Comparison of ENCODE assay signal across 16 cellular contexts in genomic region chr1:182281541-182281940, GRCh38.
DNase-seq lines count a peak whose midpoint lies in the region; ATAC-seq, FAIRE-seq and TF ChIP-seq lines count a peak whose summit lies in the region.
"Had no signal": no experiment of that assay in that cellular context is flagged by ENCODE, and none has a peak within 500 bp of the region (broad histone marks: within the 10 kb centered on the region; RNA-seq: fewer than 3 reads in every experiment).

No MANE protein-coding gene starts in this region.

- no peak overlapping the region for H2BK120ac ChIP-seq in H1 (replicated peaks; ENCODE audit: low read depth, low read length)

- no peak for TF ChIP-seq EP300 in H1 (IDR thresholded peaks at IDR 0.05; ENCODE audit: borderline replicate concordance in 1 of 2, low read depth in 2 of 2, low read length in 2 of 2)

- no peaks in the 10 kb centered on the region for H4K20me1 ChIP-seq in H1 (replicated peaks in 1 of 2; ENCODE audit: control insufficient read depth in 1 of 2, insufficient read depth in 2 of 2, low read length in 2 of 2)

- H2BK12ac ChIP-seq in H1 (ENCODE audit: low read depth, low read length), result no peak overlapping the region

- WGBS in H1 (ENCODE audit: extremely low coverage in 1 of 2, insufficient coverage in 1 of 2, insufficient read length in 1 of 2, insufficient replicate concordance in 2 of 2, low coverage in 1 of 2, low lambda C conversion rate in 2 of 2, missing lambda C conversion rate in 1 of 2), 2 experiments, result 81% methylated on average over 6 of the region's 6 CpGs; no CpG with 5 or more reads in 1 of the 2 experiments

- ATAC-seq in GM18502 (IDR thresholded peaks at IDR 0.05; ENCODE audit: poor library complexity, unreplicated experiment), result no peak
- ATAC-seq: activated CD8-positive, alpha-beta memory T cell treated with anti-CD3 and anti-CD28 coated beads, Interleukin-2, amount 10 ng/mL, durations not matched to agents 7 days and 5 days; right lobe of liver had no signal

- no peak overlapping the region for H3K56ac ChIP-seq in H1 (replicated peaks; ENCODE audit: insufficient read length, low read depth, low read length)

- no peak overlapping the region for H3K4ac ChIP-seq in H1 (replicated peaks; ENCODE audit: insufficient read length, low read depth, low read length)

- peak in 1 of 3 experiments; percentile 6; a peak in 1 of 4 replicates for TF ChIP-seq CTCF in H1 (IDR thresholded peaks at IDR 0.05; ENCODE audit: control extremely low read depth in 1 of 3, insufficient read depth in 1 of 3, low read depth in 1 of 3, low read length in 3 of 3)
- no peak for TF ChIP-seq CTCF in D721Med (IDR thresholded peaks at IDR 0.05; ENCODE audit: insufficient read depth, missing control alignments)

- H3K79me2 ChIP-seq in H1 (ENCODE audit: control insufficient read depth in 1 of 2, insufficient read depth in 2 of 2, low read length in 2 of 2), result no peaks in the 10 kb centered on the region

- H3K4me3 ChIP-seq in MG63 (no peak overlapping the region), H1 (ENCODE audit: extremely low read depth in 1 of 4, insufficient read depth in 2 of 4, low read depth in 3 of 4, low read length in 4 of 4) (no peak overlapping the region)
- H3K4me3 ChIP-seq: right lobe of liver, suprapubic skin had no signal

- peak in 1 of 2 experiments; percentile 24; a peak in 1 of 4 replicates for TF ChIP-seq RAD21 in H1 (IDR thresholded peaks at IDR 0.05 in 1 of 2, conservative IDR thresholded peaks at IDR 0.05 in 1 of 2; ENCODE audit: low read depth in 2 of 2, low read length in 2 of 2)

- H3K4me1 ChIP-seq in H1 (replicated peaks in 1 of 4; ENCODE audit: control insufficient read depth in 3 of 4, insufficient read depth in 4 of 4, low read length in 3 of 4), result peaks cover 2 to 5% (median 3%) of the 10 kb centered on the region in 4 experiments; a peak in 5 of 7 replicates

- no peak overlapping the region for H2AK5ac ChIP-seq in H1 (ENCODE audit: low read depth, low read length)

- H4K91ac ChIP-seq in H1 (replicated peaks; ENCODE audit: insufficient read length, low read length), result no peak overlapping the region

- no peak overlapping the region for H4K5ac ChIP-seq in H1 (ENCODE audit: insufficient read length, low read depth, low read length)

- no peak overlapping the region for H3K4me2 ChIP-seq in H1 (ENCODE audit: insufficient read depth in 1 of 2, low read depth in 2 of 2, low read length in 2 of 2)

- H4K8ac ChIP-seq in H1 (ENCODE audit: extremely low read depth, insufficient read depth, low read length), result no peak overlapping the region

- DNase-seq in MG63 (peak; percentile 42), H1 (ENCODE audit: low read depth in 1 of 2, low spot score in 2 of 2) (no peak), superior temporal gyrus (ENCODE audit: extremely low spot score) (peak; percentile 95), COR-L47 (lab: John Stamatoyannopoulos, UW) (no peak), D721Med (ENCODE audit: insufficient read length, low spot score) (no peak)
- DNase-seq: activated CD4-positive, CD25-positive, alpha-beta regulatory T cell treated with anti-CD3 and anti-CD28 coated beads, Interleukin-2, amount 50 U/mL, for 72 hours; activated CD8-positive, alpha-beta memory T cell treated with anti-CD3 and anti-CD28 coated beads, Interleukin-2, amount 10 ng/mL, durations not matched to agents 7 days and 5 days; activated effector memory CD4-positive, alpha-beta T cell treated with anti-CD3 and anti-CD28 coated beads, Interleukin-2, amount 50 U/mL, for 16 hours; nephron progenitor cell; right lobe of liver; stimulated activated CD4-positive, alpha-beta T cell treated with anti-CD3 and anti-CD28 coated beads, Interleukin-2, amount 100 ng/mL, for 24 hours had no signal

- no peak overlapping the region; the same call in 1 of the 2 replicates for H2BK15ac ChIP-seq in H1 (ENCODE audit: low read length)

- H3K23ac ChIP-seq in H1 (ENCODE audit: insufficient read length), result no peak overlapping the region

- H2BK5ac ChIP-seq in H1 (ENCODE audit: low read depth, low read length), result no peak overlapping the region

- FAIRE-seq in H1 (lab: Jason Lieb, UNC) (no peak), D721Med (lab: Jason Lieb, UNC) (no peak)
- FAIRE-seq: astrocyte, H54 had no signal

- H3K79me1 ChIP-seq in H1 (ENCODE audit: low read depth, low read length), result no peaks in the 10 kb centered on the region

- H2AFZ ChIP-seq in H1 (ENCODE audit: low read length), result 0 out of 2 replicates have a peak overlapping the region, but pooled peaks have one; percentile 66

- CTCF ChIA-PET in H1 (lab: Charles Lee; ENCODE audit: partially characterized antibody), result interaction anchor here (0.7 to 3.5 kb wide), 11 partner anchors 8 to 685 kb away, joined by 3 to 14 read pairs (median 4); no protein-coding TSS in a partner anchor

- H3K14ac ChIP-seq in H1 (ENCODE audit: insufficient read length), result no peak overlapping the region

- no peaks in the 10 kb centered on the region for H3K23me2 ChIP-seq in H1 (ENCODE audit: low read depth, low read length)

- no peak for TF ChIP-seq POLR2A in H1 (IDR thresholded peaks at IDR 0.05; ENCODE audit: control extremely low read depth in 1 of 2, low read depth in 2 of 2, low read length in 2 of 2)

- POLR2A ChIA-PET in H1 (lab: Charles Lee; ENCODE audit: partially characterized antibody), result no interaction called here

- no peak overlapping the region for H3K27ac ChIP-seq in H1 (ENCODE audit: low read depth, low read length)
- H3K27ac ChIP-seq in layer of hippocampus (ENCODE audit: low read depth, low read length), result peak overlapping the region; percentile 62
- H3K27ac ChIP-seq: right lobe of liver, suprapubic skin had no signal

- H3K36me3 ChIP-seq in MG63 (no peaks in the 10 kb centered on the region), H1 (ENCODE audit: control insufficient read depth in 2 of 4, insufficient read depth in 4 of 4, low read length in 3 of 4) (no peaks in the 10 kb centered on the region)
- H3K36me3 ChIP-seq: right lobe of liver, suprapubic skin had no signal

- H3K9ac ChIP-seq in H1 (replicated peaks in 1 of 4; ENCODE audit: extremely low read depth in 1 of 4, low read depth in 3 of 4, low read length in 3 of 4), result no peak overlapping the region

- H3K9me3 ChIP-seq in MG63 (no peaks in the 10 kb centered on the region), H1 (ENCODE audit: insufficient read depth in 2 of 2, low read depth in 1 of 2, low read length in 1 of 2) (no peaks in the 10 kb centered on the region)
- H3K9me3 ChIP-seq: right lobe of liver, suprapubic skin had no signal

- H3K27me3 ChIP-seq in MG63, result no peaks in the 10 kb centered on the region
- H3K27me3 ChIP-seq in H1 (replicated peaks in 1 of 4; ENCODE audit: control insufficient read depth in 3 of 4, extremely low read depth in 1 of 4, insufficient read depth in 3 of 4, low read length in 3 of 4), result peaks cover 0 to 1% (median 0%) of the 10 kb centered on the region in 4 experiments; a peak in 1 of 7 replicates
- H3K27me3 ChIP-seq in layer of hippocampus (ENCODE audit: control insufficient read depth, insufficient read depth, low read length), result no peaks in the 10 kb centered on the region
- H3K27me3 ChIP-seq: right lobe of liver, suprapubic skin had no signal

- no peak overlapping the region for H3K18ac ChIP-seq in H1 (ENCODE audit: extremely low read depth, low read length)

- 0 out of 2 replicates have a peak overlapping the region, but pooled peaks have one; percentile 80 for H2BK20ac ChIP-seq in H1 (ENCODE audit: low read length)

TF ChIP-seq in H1, 55 proteins besides CTCF, POLR2A, EP300 and RAD21:
- no peak for TF ChIP-seq TBP (IDR thresholded peaks at IDR 0.05; ENCODE audit: low read depth, low read length)
- TF ChIP-seq GTF2F1 (IDR thresholded peaks at IDR 0.05; ENCODE audit: borderline replicate concordance, low read depth, low read length), result no peak
- TF ChIP-seq TAF1 (IDR thresholded peaks at IDR 0.05; ENCODE audit: low read depth, low read length), result no peak
- TF ChIP-seq BCL11A (IDR thresholded peaks at IDR 0.05; ENCODE audit: low read depth in 2 of 2, low read length in 2 of 2), result no peak
- TF ChIP-seq EZH2 (IDR thresholded peaks at IDR 0.05; ENCODE audit: low read depth, low read length, severe bottlenecking), result no peak
- TF ChIP-seq CREB1 (IDR thresholded peaks at IDR 0.05), result no peak
- TF ChIP-seq TEAD4 (IDR thresholded peaks at IDR 0.05; ENCODE audit: low read depth, low read length), result no peak
- TF ChIP-seq SP2 (IDR thresholded peaks at IDR 0.05; ENCODE audit: low read length), result no peak
- TF ChIP-seq SIRT6 (IDR thresholded peaks at IDR 0.05; ENCODE audit: low read length), result no peak
- TF ChIP-seq, protein P1, sequence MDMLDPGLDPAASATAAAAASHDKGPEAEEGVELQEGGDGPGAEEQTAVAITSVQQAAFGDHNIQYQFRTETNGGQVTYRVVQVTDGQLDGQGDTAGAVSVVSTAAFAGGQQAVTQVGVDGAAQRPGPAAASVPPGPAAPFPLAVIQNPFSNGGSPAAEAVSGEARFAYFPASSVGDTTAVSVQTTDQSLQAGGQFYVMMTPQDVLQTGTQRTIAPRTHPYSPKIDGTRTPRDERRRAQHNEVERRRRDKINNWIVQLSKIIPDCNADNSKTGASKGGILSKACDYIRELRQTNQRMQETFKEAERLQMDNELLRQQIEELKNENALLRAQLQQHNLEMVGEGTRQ (IDR thresholded peaks at IDR 0.05; ENCODE audit: low read length), result no peak
- TF ChIP-seq CBX5 (IDR thresholded peaks at IDR 0.05; ENCODE audit: low read depth, low read length), result no peak
- no peak for TF ChIP-seq TAF7 (optimal IDR thresholded peaks at IDR 0.05; ENCODE audit: borderline replicate concordance, low read depth, low read length)
- TF ChIP-seq HDAC2 (IDR thresholded peaks at IDR 0.05; ENCODE audit: borderline replicate concordance in 1 of 2, low read depth in 2 of 2, low read length in 2 of 2), result no peak
- TF ChIP-seq FOSL1 (IDR thresholded peaks at IDR 0.05; ENCODE audit: insufficient read depth, low read depth, low read length), result no peak
- TF ChIP-seq SAP30 (IDR thresholded peaks at IDR 0.05; ENCODE audit: insufficient read depth, insufficient replicate concordance, low read length), result no peak
- TF ChIP-seq EGR1 (IDR thresholded peaks at IDR 0.05; ENCODE audit: borderline replicate concordance, low read depth, low read length), result no peak
- no peak for TF ChIP-seq CEBPB (IDR thresholded peaks at IDR 0.05; ENCODE audit: low read depth, low read length)
- TF ChIP-seq JUND (IDR thresholded peaks at IDR 0.05; ENCODE audit: low read length), result no peak
- TF ChIP-seq NRF1 (IDR thresholded peaks at IDR 0.05; ENCODE audit: low read depth, low read length), result no peak
- TF ChIP-seq RNF2 (IDR thresholded peaks at IDR 0.05; ENCODE audit: borderline replicate concordance, low read depth, low read length, missing control alignments, poor library complexity, severe bottlenecking), result no peak

Comparison
In these comparisons a context has a peak if more than half of its experiments do, and no peak if none do; other contexts are left out.
1. DNase-seq: peak in MG63 (single experiment) and superior temporal gyrus (single experiment); none in H1 (0 of 2), COR-L47 (single experiment) and D721Med (single experiment).